ENCODE assay signal across 32 cellular contexts in the genomic region with DNA sequence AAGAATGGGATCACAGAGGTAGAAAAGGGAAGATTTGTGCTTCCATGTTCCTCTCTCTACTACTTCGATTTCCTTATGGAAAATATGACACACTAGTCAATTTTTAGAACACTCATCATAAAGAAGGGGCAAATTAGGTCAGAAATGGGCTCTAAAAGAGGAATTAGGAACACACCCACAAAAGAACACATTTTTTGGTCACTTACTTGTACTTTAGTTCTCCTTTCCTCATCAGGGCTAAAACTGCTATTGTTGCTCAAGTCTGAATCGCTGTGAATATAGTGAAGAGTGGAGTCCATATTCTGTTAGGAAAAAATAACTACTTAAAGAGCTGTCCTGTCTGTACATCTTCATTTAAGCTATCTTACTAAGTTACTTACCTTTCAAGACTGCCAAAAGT. TPM values are rescaled to one million over a fixed set of nuclear protein-coding genes. Genes with fewer than 3 reads are reported as not detected.
A peak's percentile ranks its signal among the peaks of the same experiment; 100 is the strongest.
DNase-seq lines count a peak whose midpoint lies in the region; ATAC-seq and TF ChIP-seq lines count a peak whose summit lies in the region.
"Had no signal": no experiment of that assay in that cellular context is flagged by ENCODE, and none has a peak within 500 bp of the region (broad histone marks: within the 10 kb centered on the region; RNA-seq: fewer than 3 reads in every experiment).

No MANE protein-coding gene starts in this region.

- ATAC-seq in left ventricle myocardium superior: peak; percentile 33
- no peak for ATAC-seq in HG03571 (IDR thresholded peaks at IDR 0.05; ENCODE audit: unreplicated experiment)
- no peak for ATAC-seq in activated naive CD4-positive, alpha-beta T cell treated with anti-CD3 and anti-CD28 coated beads, Interleukin-2, amount 50 U/mL, for 72 hours
- ATAC-seq: activated CD8-positive, alpha-beta T cell treated with anti-CD3 and anti-CD28 coated beads for 36 hours; gastrocnemius medialis; mucosa of descending colon; natural killer cell; stimulated activated memory B cell treated with anti-CD40 and anti-IgM and Interleukin-4, amounts not matched to agents 10 μg/mL and 1 μg/mL and 100 μg/mL, for 72 hours had no signal

- H3K9me3 Mint-ChIP-seq in activated naive CD4-positive, alpha-beta T cell treated with anti-CD3 and anti-CD28 coated beads, Interleukin-2, amount 50 U/mL, for 72 hours: no peaks in the 10 kb centered on the region
- H3K9me3 Mint-ChIP-seq: activated CD8-positive, alpha-beta T cell treated with anti-CD3 and anti-CD28 coated beads for 36 hours; activated T-helper 1 cell treated with anti-CD3 and anti-CD28 coated beads, Interleukin-12 subunit alpha, Interleukin-12 subunit beta, Interleukin-2, Interleukin-4 antibody, amounts not matched to agents 30 ng/mL and 10 ng/mL and 1 ng/mL, durations not matched to agents 14 hours and 24 hours and 36 hours; CD4-positive, CD25-positive, alpha-beta regulatory T cell; natural killer cell; stimulated activated memory B cell treated with anti-CD40 and anti-IgM and Interleukin-4, amounts not matched to agents 10 μg/mL and 1 μg/mL and 100 μg/mL, for 72 hours had no signal

- DNase-seq in left ventricle myocardium superior (no peak), right atrium auricular region (ENCODE audit: low spot score) (no peak), SKM-1 treated with dmso at 0.1 percent for 144 hours (lab: John Stamatoyannopoulos, UW; ENCODE audit: unreplicated experiment) (peak; percentile 77), medulla oblongata (ENCODE audit: extremely low spot score) (peak; percentile 13), DMS 273 (lab: John Stamatoyannopoulos, UW; ENCODE audit: unreplicated experiment) (no peak)
- no peak for DNase-seq in activated naive CD4-positive, alpha-beta T cell treated with anti-CD3 and anti-CD28 coated beads, Interleukin-2, amount 50 U/mL, for 72 hours (ENCODE audit: low spot score in 2 of 2)
- DNase-seq in stimulated activated naive CD4-positive, alpha-beta T cell (lab: John Stamatoyannopoulos, UW): no peak
- DNase-seq: activated CD8-positive, alpha-beta memory T cell treated with anti-CD3 and anti-CD28 coated beads, Interleukin-2, amount 50 U/mL, for 48 hours; activated CD8-positive, alpha-beta T cell treated with anti-CD3 and anti-CD28 coated beads for 36 hours; activated naive CD4-positive, alpha-beta T cell treated with Interleukin-2 at 50 U/mL for 16 hours; Calu3; CD4-positive, CD25-positive, alpha-beta regulatory T cell; cerebellar nuclear complex; DND-41; gastrocnemius medialis; Karpas-422; mucosa of descending colon; natural killer cell; NCI-H1048; NCI-H2107; NCI-H748 treated with DMSO at 0.1 percent for 48 hours; occipital lobe; SK-N-SH; T-helper 2 cell; upper lobe of left lung had no signal

- H3K27ac ChIP-seq in right atrium auricular region: no peak overlapping the region
- H3K27ac ChIP-seq: gastrocnemius medialis, hepatocyte, HL-60, suprapubic skin, upper lobe of left lung had no signal

- H3K36me3 Mint-ChIP-seq in activated naive CD4-positive, alpha-beta T cell treated with anti-CD3 and anti-CD28 coated beads, Interleukin-2, amount 50 U/mL, for 72 hours: peaks cover 0 to 5% of the 10 kb centered on the region in 2 donors

- no peak overlapping the region for H3K27ac Mint-ChIP-seq in activated naive CD4-positive, alpha-beta T cell treated with anti-CD3 and anti-CD28 coated beads, Interleukin-2, amount 50 U/mL, for 72 hours
- H3K27ac Mint-ChIP-seq: activated CD8-positive, alpha-beta T cell treated with anti-CD3 and anti-CD28 coated beads for 36 hours; activated T-helper 1 cell treated with anti-CD3 and anti-CD28 coated beads, Interleukin-12 subunit alpha, Interleukin-12 subunit beta, Interleukin-2, Interleukin-4 antibody, amounts not matched to agents 30 ng/mL and 10 ng/mL and 1 ng/mL, durations not matched to agents 14 hours and 24 hours and 36 hours; CD4-positive, CD25-positive, alpha-beta regulatory T cell; natural killer cell; stimulated activated memory B cell treated with anti-CD40 and anti-IgM and Interleukin-4, amounts not matched to agents 10 μg/mL and 1 μg/mL and 100 μg/mL, for 72 hours had no signal

- intact Hi-C loops in left ventricle myocardium superior (cut with micrococcal nuclease): no loop called here

- H3K36me3 ChIP-seq in right atrium auricular region: peaks cover 65% of the 10 kb centered on the region

- no peak for TF ChIP-seq CTCF in right atrium auricular region (IDR thresholded peaks at IDR 0.05)

- no peaks in the 10 kb centered on the region for H3K9me3 ChIP-seq in right atrium auricular region
- H3K9me3 ChIP-seq: gastrocnemius medialis, mucosa of descending colon, SK-N-SH, suprapubic skin, upper lobe of left lung had no signal

- H3K27me3 ChIP-seq in right atrium auricular region: no peaks in the 10 kb centered on the region
- H3K27me3 ChIP-seq: gastrocnemius medialis, hepatocyte, suprapubic skin, upper lobe of left lung had no signal

- no peak overlapping the region for H3K4me3 ChIP-seq in right atrium auricular region
- H3K4me3 ChIP-seq: gastrocnemius medialis, hepatocyte, lung, mucosa of descending colon, suprapubic skin, upper lobe of left lung had no signal

- H3K4me1 ChIP-seq in right atrium auricular region: peaks cover 0 to 11% of the 10 kb centered on the region in 2 donors
- H3K4me1 ChIP-seq: gastrocnemius medialis had no signal

RNA-seq across cellular contexts. Expression of a gene that starts 52.6 kb away (rescaled TPM):
- total RNA-seq in left ventricle myocardium superior: 59.2 TPM
- total RNA-seq in right atrium auricular region: 10 to 100 TPM; 38.9 to 51.4 TPM
- 10 to 100 TPM; 22.6 to 26.7 TPM for total RNA-seq in activated naive CD4-positive, alpha-beta T cell treated with anti-CD3 and anti-CD28 coated beads, Interleukin-2, amount 50 U/mL, for 72 hours

Comparison
In these comparisons a context has a peak if more than half of its experiments do, and no peak if none do; other contexts are left out.
1. DNase-seq: peak in SKM-1 treated with dmso at 0.1 percent for 144 hours (single experiment) and medulla oblongata (single experiment); none in left ventricle myocardium superior (single experiment), right atrium auricular region (single experiment), DMS 273 (single experiment), activated naive CD4-positive, alpha-beta T cell treated with anti-CD3 and anti-CD28 coated beads, Interleukin-2, amount 50 U/mL, for 72 hours (0 of 2) and stimulated activated naive CD4-positive, alpha-beta T cell (0 of 6).